In the genomic region with DNA sequence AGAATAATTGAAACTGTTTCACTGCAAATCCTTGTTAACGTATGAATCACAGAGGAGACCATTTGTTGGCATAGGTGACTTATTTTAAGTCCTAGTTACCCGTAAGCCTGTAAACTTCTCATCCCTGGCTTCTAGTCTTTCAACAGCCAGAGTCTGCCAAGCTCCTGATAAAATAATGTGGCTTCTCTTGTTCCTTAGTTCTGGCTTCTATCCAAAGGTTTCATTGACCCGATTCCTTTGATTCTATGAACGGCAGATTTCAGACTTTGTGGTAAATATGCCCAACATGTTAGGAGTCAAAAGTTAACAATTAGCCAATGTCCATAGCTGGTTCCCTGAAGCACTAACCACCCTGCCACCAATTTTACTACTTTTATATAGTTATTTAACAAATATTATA, we compare ENCODE assay signal across 22 cellular contexts.
"Had no signal": no experiment of that assay in that cellular context is flagged by ENCODE, and none has a peak within 500 bp of the region (broad histone marks: within the 10 kb centered on the region; RNA-seq: fewer than 3 reads in every experiment).

No MANE protein-coding gene starts in this region.

- H3K4me1 ChIP-seq: colonic mucosa had no signal

- ATAC-seq: activated CD8-positive, alpha-beta T cell treated with anti-CD3 and anti-CD28 coated beads for 36 hours; activated T-helper 17 cell treated with anti-CD3 and anti-CD28 coated beads, Interleukin-2, amount 50 U/mL, for 72 hours; left colon; natural killer cell had no signal

- H3K36me3 ChIP-seq: brain microvascular endothelial cell, colonic mucosa, ovary, thyroid gland had no signal

- DNase-seq: activated CD4-positive, alpha-beta T cell treated with anti-CD3 and anti-CD28 coated beads, Interleukin-2, amount 10 ng/mL, durations not matched to agents 24 days and 14 days; activated CD4-positive, CD25-positive, alpha-beta regulatory T cell; activated CD8-positive, alpha-beta T cell treated with anti-CD3 and anti-CD28 coated beads for 36 hours; activated naive CD4-positive, alpha-beta T cell treated with Interleukin-2 at 50 U/mL for 16 hours; activated naive CD8-positive, alpha-beta T cell treated with anti-CD3 and anti-CD28 coated beads, Interleukin-2, amount 10 ng/mL, durations not matched to agents 7 days and 5 days; activated T-cell treated with anti-CD3 and anti-CD28 coated beads, Interleukin-2, amount 50 U/mL, for 1 hour; brain microvascular endothelial cell; colonic mucosa; erythroblast; foreskin melanocyte; glutamatergic neuron; hippocampal formation; left colon; natural killer cell; ovary; stimulated activated CD4-positive, alpha-beta T cell treated with anti-CD3 and anti-CD28 coated beads, Interleukin-12 subunit alpha, Interleukin-12 subunit beta, amount 100 ng/mL, for 4 hours; stimulated activated CD4-positive, alpha-beta T cell treated with anti-CD3 and anti-CD28 coated beads, Interleukin-2, amount 100 ng/mL, for 24 hours; stimulated activated naive CD4-positive, alpha-beta T cell treated with Interleukin-2 at 50 U/mL for 16 hours; T-helper 9 cell; thyroid gland had no signal

- H3K27ac ChIP-seq: brain microvascular endothelial cell, colonic mucosa, ovary, thyroid gland had no signal

- H3K27me3 ChIP-seq: brain microvascular endothelial cell, colonic mucosa, ovary, thyroid gland had no signal

- H3K4me3 ChIP-seq: colonic mucosa, lung, ovary, thyroid gland had no signal

- H3K9me3 ChIP-seq: colonic mucosa, ovary, thyroid gland had no signal
